ENCODE assay signal across 16 cellular contexts in the genomic region with DNA sequence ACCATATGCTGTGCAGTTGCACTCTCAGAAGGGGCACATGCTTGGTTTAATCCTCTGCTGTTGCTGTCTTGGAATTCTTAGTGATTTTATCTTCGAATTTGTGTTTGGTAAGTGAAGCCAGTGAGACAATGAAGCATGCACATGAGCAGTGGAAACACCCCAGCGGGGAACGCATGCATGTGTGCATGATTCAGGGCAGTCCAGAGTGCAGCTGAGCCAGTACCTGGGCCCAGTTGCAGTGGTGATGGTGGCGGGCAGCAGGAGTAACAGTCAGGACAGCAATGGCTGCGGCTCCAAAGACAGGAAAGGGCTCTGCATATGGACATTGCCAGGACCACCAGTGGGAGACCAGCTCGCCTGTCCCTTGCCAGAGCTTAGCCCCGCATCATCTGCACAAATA. TPM values are rescaled to one million over a fixed set of nuclear protein-coding genes. Genes with fewer than 3 reads are reported as not detected.
DNase-seq lines count a peak whose midpoint lies in the region; ATAC-seq, FAIRE-seq and TF ChIP-seq lines count a peak whose summit lies in the region.
"Had no signal": no experiment of that assay in that cellular context is flagged by ENCODE, and none has a peak within 500 bp of the region (broad histone marks: within the 10 kb centered on the region; RNA-seq: fewer than 3 reads in every experiment).

No MANE protein-coding gene starts in this region.

- H3K9me1 ChIP-seq in K562 (ENCODE audit: control insufficient read depth, insufficient read depth, low read length), result no peaks in the 10 kb centered on the region

- DNase-seq in K562 (ENCODE audit: extremely low read depth in 1 of 4, low spot score in 3 of 4) (no peak), neural progenitor cell (ENCODE audit: low spot score) (no peak), natural killer cell (no peak), NCI-H69 (lab: John Stamatoyannopoulos, UW) (no peak), Peyer's patch (no peak)
- no peak for DNase-seq in activated CD4-positive, alpha-beta T cell treated with anti-CD3 and anti-CD28 coated beads for 48 hours
- DNase-seq: Caco-2; CD8-positive, alpha-beta memory T cell; DND-41; GDM1; GM23248; H7 had no signal

- in situ Hi-C loops in K562 (cut with MboI), result no loop called here

- POLR2A ChIA-PET in K562 (lab: Yijun Ruan, JAX), result interaction anchor here (0.8 kb wide), 1 partner anchor 32 kb away, joined by 5 read pairs; no protein-coding TSS in a partner anchor

- no peak for TF ChIP-seq EP300 in K562 (IDR thresholded peaks at IDR 0.05; ENCODE audit: low read length)

- H3F3A ChIP-seq in Loucy (ENCODE audit: low read depth) (no peaks in the 10 kb centered on the region), neural progenitor cell (ENCODE audit: low read depth) (peaks cover 4% of the 10 kb centered on the region)

- H3K27me3 Mint-ChIP-seq in neural progenitor cell (ENCODE audit: insufficient read depth, low read depth), result no peaks in the 10 kb centered on the region
- H3K27me3 Mint-ChIP-seq in natural killer cell (ENCODE audit: low read depth in 2 of 2), result no peaks in the 10 kb centered on the region

- H3K27ac ChIP-seq in ACC112 (ENCODE audit: low read depth, low read length) (no peak overlapping the region), K562 (ENCODE audit: extremely low read depth, low read depth, low read length) (no peak overlapping the region), neural progenitor cell (no peak overlapping the region), Peyer's patch (no peak overlapping the region)
- H3K27ac ChIP-seq: A549, GM23248, HL-60 had no signal

- 69% methylated on average over 7 of the region's 7 CpGs for WGBS in K562 (ENCODE audit: insufficient coverage, low coverage, missing lambda C conversion rate)

- H3K36me3 ChIP-seq in ACC112 (ENCODE audit: insufficient read depth, low read length) (no peaks in the 10 kb centered on the region), Loucy (ENCODE audit: insufficient read depth, low read length) (no peaks in the 10 kb centered on the region), K562 (ENCODE audit: control insufficient read depth, insufficient read depth, low read length) (no peaks in the 10 kb centered on the region; the same call in 2 of the 3 replicates), neural progenitor cell (no peaks in the 10 kb centered on the region), Peyer's patch (no peaks in the 10 kb centered on the region)

- no peak for FAIRE-seq in K562 (lab: Jason Lieb, UNC)
- FAIRE-seq: A549 had no signal

- no peak overlapping the region for H3K9ac ChIP-seq in Loucy (ENCODE audit: low read depth, low read length, poor library complexity, severe bottlenecking)
- H3K9ac ChIP-seq in K562 (ENCODE audit: insufficient read depth in 1 of 2, low read depth in 2 of 2, low read length in 2 of 2), result peak overlapping the region in 1 of 2 experiments; percentile 40; a peak in 1 of 4 replicates
- no peak overlapping the region for H3K9ac ChIP-seq in neural progenitor cell
- H3K9ac ChIP-seq: GM23248 had no signal

- CTCF ChIA-PET in K562 (lab: Yijun Ruan, JAX; ENCODE audit: low intra/inter-chr PET ratio), result no interaction called here

- no peaks in the 10 kb centered on the region for H3K36me3 Mint-ChIP-seq in neural progenitor cell
- no peaks in the 10 kb centered on the region for H3K36me3 Mint-ChIP-seq in natural killer cell
- H3K36me3 Mint-ChIP-seq: CD8-positive, alpha-beta memory T cell had no signal

- H3K4me2 ChIP-seq in Loucy (ENCODE audit: low read depth, low read length, poor library complexity, severe bottlenecking), result no peak overlapping the region
- no peak overlapping the region for H3K4me2 ChIP-seq in K562 (ENCODE audit: insufficient read depth, low read length)
- no peak overlapping the region for H3K4me2 ChIP-seq in neural progenitor cell
- H3K4me2 ChIP-seq: A549 had no signal

- TF ChIP-seq RAD21 in K562 (CRISPR knock-in tag; conservative IDR thresholded peaks at IDR 0.05 in 1 of 2, IDR thresholded peaks at IDR 0.05 in 1 of 2), result no peak

- H3K4me1 ChIP-seq in ACC112 (ENCODE audit: control insufficient read depth, insufficient read depth, low read length, unreplicated experiment) (peaks cover 10% of the 10 kb centered on the region), Loucy (ENCODE audit: insufficient read depth, low read length, poor library complexity, severe bottlenecking) (peaks cover 4% of the 10 kb centered on the region), K562 (replicated peaks in 1 of 2; ENCODE audit: control insufficient read depth in 2 of 2, insufficient read depth in 2 of 2, low read length in 2 of 2) (peaks cover 14 to 28% of the 10 kb centered on the region in 2 experiments), neural progenitor cell (peaks cover 6% of the 10 kb centered on the region), Peyer's patch (no peaks in the 10 kb centered on the region)

- no peaks in the 10 kb centered on the region for H4K20me1 ChIP-seq in Loucy (ENCODE audit: insufficient read depth, low read length, poor library complexity, severe bottlenecking)
- no peaks in the 10 kb centered on the region for H4K20me1 ChIP-seq in K562 (replicated peaks; ENCODE audit: control insufficient read depth, insufficient read depth, low read length)
- no peaks in the 10 kb centered on the region for H4K20me1 ChIP-seq in neural progenitor cell (ENCODE audit: low read depth)

- H3K4me3 Mint-ChIP-seq in neural progenitor cell (no peak overlapping the region), natural killer cell (no peak overlapping the region)
- H3K4me3 Mint-ChIP-seq: CD8-positive, alpha-beta memory T cell had no signal

- intact Hi-C loops in K562 (cut with micrococcal nuclease) (no loop called here), natural killer cell (cut with micrococcal nuclease) (no loop called here)

- H3K9me3 Mint-ChIP-seq in neural progenitor cell (no peaks in the 10 kb centered on the region), natural killer cell (no peaks in the 10 kb centered on the region)
- H3K9me3 Mint-ChIP-seq: CD8-positive, alpha-beta memory T cell had no signal

- TF ChIP-seq CTCF in Loucy (conservative IDR thresholded peaks at IDR 0.05; ENCODE audit: low read length) (no peak), K562 (IDR thresholded peaks at IDR 0.05 in 2 of 3, conservative IDR thresholded peaks at IDR 0.05 in 1 of 3; ENCODE audit: insufficient read depth in 2 of 3, low read depth in 1 of 3, low read length in 3 of 3) (no peak), neural progenitor cell (IDR thresholded peaks at IDR 0.05) (no peak), natural killer cell (IDR thresholded peaks at IDR 0.05) (no peak), Peyer's patch (IDR thresholded peaks at IDR 0.05) (no peak)

- peak overlapping the region; percentile 94 for H2AFZ ChIP-seq in ACC112 (ENCODE audit: low read length, unreplicated experiment)
- peak overlapping the region; percentile 71 for H2AFZ ChIP-seq in Loucy (ENCODE audit: low read length)
- H2AFZ ChIP-seq in K562 (ENCODE audit: low read depth, low read length), result peak overlapping the region; percentile 66
- H2AFZ ChIP-seq in neural progenitor cell (replicated peaks), result peak overlapping the region; percentile 66
- H2AFZ ChIP-seq: GM23248 had no signal

- peak; percentile 10 for ATAC-seq in K562
- no peak for ATAC-seq in natural killer cell
- ATAC-seq: A549 had no signal

- H3K9me2 ChIP-seq in Loucy (replicated peaks; ENCODE audit: low read depth, low read length), result no peaks in the 10 kb centered on the region

- no peaks in the 10 kb centered on the region for H3K4me1 Mint-ChIP-seq in neural progenitor cell
- H3K4me1 Mint-ChIP-seq in natural killer cell, result no peaks in the 10 kb centered on the region
- H3K4me1 Mint-ChIP-seq: CD8-positive, alpha-beta memory T cell had no signal

- H3K27ac Mint-ChIP-seq in neural progenitor cell, result no peak overlapping the region
- H3K27ac Mint-ChIP-seq in natural killer cell, result no peak overlapping the region

- no TSS peak for BruUV-seq in K562 (replicated peaks; lab: Mats Ljungman, UMichigan)

- TF ChIP-seq POLR2A in K562 (conservative IDR thresholded peaks at IDR 0.05) (no peak), Peyer's patch (IDR thresholded peaks at IDR 0.05) (no peak)

- H3K27me3 ChIP-seq in ACC112 (ENCODE audit: insufficient read depth, low read length), result no peaks in the 10 kb centered on the region
- no peaks in the 10 kb centered on the region for H3K27me3 ChIP-seq in Loucy (ENCODE audit: insufficient read depth, low read length, poor library complexity, severe bottlenecking)
- H3K27me3 ChIP-seq in K562 (ENCODE audit: control insufficient read depth in 2 of 2, insufficient read depth in 2 of 2, low read length in 2 of 2), result no peaks in the 10 kb centered on the region
- no peaks in the 10 kb centered on the region for H3K27me3 ChIP-seq in neural progenitor cell
- H3K27me3 ChIP-seq in Peyer's patch, result no peaks in the 10 kb centered on the region

- no peaks in the 10 kb centered on the region for H3K79me2 ChIP-seq in ACC112 (ENCODE audit: control insufficient read depth, insufficient read depth, low read length, unreplicated experiment)
- no peaks in the 10 kb centered on the region for H3K79me2 ChIP-seq in Loucy (ENCODE audit: insufficient read depth, low read length)
- no peaks in the 10 kb centered on the region for H3K79me2 ChIP-seq in K562 (ENCODE audit: control insufficient read depth, insufficient read depth, low read length)
- H3K79me2 ChIP-seq in neural progenitor cell (ENCODE audit: low read depth), result no peaks in the 10 kb centered on the region

- H3K9me3 ChIP-seq in Loucy (ENCODE audit: insufficient read depth, low read depth, low read length) (no peaks in the 10 kb centered on the region), K562 (replicated peaks; ENCODE audit: control insufficient read depth, insufficient read depth, low read depth, low read length) (no peaks in the 10 kb centered on the region), neural progenitor cell (ENCODE audit: low read depth) (no peaks in the 10 kb centered on the region), Peyer's patch (no peaks in the 10 kb centered on the region)
- H3K9me3 ChIP-seq: A549, Caco-2 had no signal

- H3K4me3 ChIP-seq in ACC112 (ENCODE audit: low read depth, low read length), result no peak overlapping the region
- no peak overlapping the region for H3K4me3 ChIP-seq in Loucy (ENCODE audit: low read length, poor library complexity, severe bottlenecking)
- H3K4me3 ChIP-seq in K562, result no peak overlapping the region
- no peak overlapping the region for H3K4me3 ChIP-seq in neural progenitor cell
- no peak overlapping the region for H3K4me3 ChIP-seq in Peyer's patch
- H3K4me3 ChIP-seq: A549, GM23248 had no signal

RNA-seq across cellular contexts. Expression of gene TMEM165, which starts 14.3 kb away (rescaled TPM):
- 347 and 666 TPM in 2 replicates for total RNA-seq in K562 (2011; cell fraction: chromatin; rRNA removed; ENCODE audit: low replicate concordance)
- total RNA-seq in K562 (2011; cell fraction: nucleolus; rRNA removed), result 225 and 269 TPM in 2 replicates
- 544 and 827 TPM in 2 replicates for total RNA-seq in K562 (2011; cell fraction: nucleoplasm; rRNA removed)
- 112 and 116 TPM in 2 replicates for total RNA-seq in K562 (2014; rRNA removed)
- total RNA-seq in K562 (2014; rRNA removed; fragmentation: Illumina TruSeq; extraction: Trizol), result 96.6 and 96.8 TPM in 2 replicates
- 91.7 and 97.1 TPM in 2 replicates for total RNA-seq in K562 (2015; rRNA removed; fragmentation: Illumina TruSeq; extraction: Trizol)
- 84.6 and 97.5 TPM in 2 replicates for total RNA-seq in K562 (2021)
- 145 and 174 TPM in 2 replicates for polyA plus RNA-seq in K562 (2011; rRNA removed)
- 80.4 and 158 TPM in 2 replicates for polyA plus RNA-seq in K562 (2011; cell fraction: cytosol; rRNA removed)
- polyA plus RNA-seq in K562 (2011; cell fraction: nucleus; rRNA removed), result 179 and 244 TPM in 2 replicates
- polyA plus RNA-seq in K562 (2012), result 54.2 and 62.0 TPM in 2 replicates
- 58.7 and 70.6 TPM in 2 replicates for polyA plus RNA-seq in K562 (2014; fragmentation: Illumina TruSeq; extraction: Trizol)
- polyA plus RNA-seq in K562 (2014; fragmentation: Nextera tagmentation; extraction: Ambion mirVana), result 10 to 100 TPM; 21.3 to 27.5 TPM
- polyA plus RNA-seq in K562 (2014; rRNA removed), result 105 and 106 TPM in 2 replicates
- 177 and 204 TPM in 2 replicates for polyA minus RNA-seq in K562 (2011; rRNA and poly(A)+ RNA removed)
- 53.2 and 61.2 TPM in 2 replicates for polyA minus RNA-seq in K562 (2011; cell fraction: cytosol; rRNA and poly(A)+ RNA removed)
- polyA minus RNA-seq in K562 (2011; cell fraction: nucleus; rRNA and poly(A)+ RNA removed), result 110 and 180 TPM in 2 replicates
- total RNA-seq in neural progenitor cell (ENCODE audit: low replicate concordance), result 85.6 and 110 TPM in 2 replicates
- 100 to 1,000 TPM in 2 of 3 donors, 10 to 100 TPM in 1; 86.9 to 113 (median 102) TPM for total RNA-seq in natural killer cell
- total RNA-seq in Peyer's patch, result 100 to 1,000 TPM in 1 of 4 donors, 10 to 100 TPM in 3; 78.2 to 105 (median 91.4) TPM

RNA-seq across cellular contexts. Expression of gene SRD5A3, which starts 35.5 kb away (rescaled TPM):
- 12.9 and 19.1 TPM in 2 replicates for total RNA-seq in K562 (2011; cell fraction: chromatin; rRNA removed; ENCODE audit: low replicate concordance)
- total RNA-seq in K562 (2011; cell fraction: nucleolus; rRNA removed), result 12.9 and 13.5 TPM in 2 replicates
- 22.7 and 23.1 TPM in 2 replicates for total RNA-seq in K562 (2011; cell fraction: nucleoplasm; rRNA removed)
- total RNA-seq in K562 (2014; rRNA removed) (9.1 and 12.0 TPM in 2 replicates), K562 (2014; rRNA removed; fragmentation: Illumina TruSeq; extraction: Trizol) (15.7 and 16.2 TPM in 2 replicates), K562 (2015; rRNA removed; fragmentation: Illumina TruSeq; extraction: Trizol) (10.6 and 13.3 TPM in 2 replicates), K562 (2021) (21.6 and 21.7 TPM in 2 replicates), neural progenitor cell (ENCODE audit: low replicate concordance) (13.2 and 22.7 TPM in 2 replicates), natural killer cell (1 to 10 TPM; 3.5 to 5.6 (median 4.5) TPM), Peyer's patch (10 to 100 TPM in 2 of 4 donors, 1 to 10 TPM in 2; 1.7 to 19.6 (median 9.4) TPM)
- polyA plus RNA-seq in K562 (2011; rRNA removed) (34.0 and 37.0 TPM in 2 replicates), K562 (2014; fragmentation: Illumina TruSeq; extraction: Trizol) (15.0 and 17.0 TPM in 2 replicates), K562 (2014; fragmentation: Nextera tagmentation; extraction: Ambion mirVana) (1 to 10 TPM; 2.5 to 5.3 TPM), K562 (2014; rRNA removed) (10.0 and 14.1 TPM in 2 replicates)
- polyA plus RNA-seq in K562 (2011; cell fraction: cytosol; rRNA removed), result 14.5 and 26.4 TPM in 2 replicates
- 6.9 and 11.5 TPM in 2 replicates for polyA plus RNA-seq in K562 (2011; cell fraction: nucleus; rRNA removed)
- polyA plus RNA-seq in K562 (2012), result 17.2 and 29.6 TPM in 2 replicates
- polyA minus RNA-seq in K562 (2011; rRNA and poly(A)+ RNA removed), result 25.0 and 35.5 TPM in 2 replicates
- polyA minus RNA-seq in K562 (2011; cell fraction: cytosol; rRNA and poly(A)+ RNA removed), result 9.6 and 16.2 TPM in 2 replicates
- polyA minus RNA-seq in K562 (2011; cell fraction: nucleus; rRNA and poly(A)+ RNA removed), result 2.2 and 3.1 TPM in 2 replicates
